Comparison of ENCODE assay signal across 5 cellular contexts in the genomic region with DNA sequence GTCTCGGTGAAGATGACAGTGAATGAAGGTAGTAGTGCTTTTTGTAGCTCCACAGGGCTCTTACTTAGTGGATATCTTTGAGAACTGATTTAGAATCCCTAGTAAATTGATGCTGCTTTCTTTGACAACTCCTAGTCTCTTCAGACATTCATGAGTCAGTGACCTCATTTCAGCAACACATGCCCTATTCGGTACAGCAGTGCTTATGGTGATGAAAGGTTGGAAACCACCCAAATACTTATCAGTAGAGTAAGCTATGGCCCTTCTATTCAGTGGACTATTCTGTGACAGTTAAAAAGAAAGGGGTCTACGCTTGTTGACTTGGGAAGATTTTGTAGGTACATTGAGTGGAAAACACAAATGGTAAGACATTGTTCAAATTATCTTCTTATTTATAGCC. TPM values are rescaled to one million over a fixed set of nuclear protein-coding genes. Genes with fewer than 3 reads are reported as not detected.
DNase-seq lines count a peak whose midpoint lies in the region; ATAC-seq and TF ChIP-seq lines count a peak whose summit lies in the region.
"Not testable (repeated sequence)": the region's sequence is repeated elsewhere in the genome, so short reads cannot be mapped to it uniquely, and the experiment has no call there.

No MANE protein-coding gene starts in this region.

- not testable (repeated sequence) for H3K56ac ChIP-seq in IMR-90 (ENCODE audit: extremely low read depth, insufficient read depth, low read length)

- not testable (repeated sequence) for H2AK9ac ChIP-seq in IMR-90 (replicated peaks; ENCODE audit: low read depth, low read length, poor library complexity)

- in situ Hi-C loops in IMR-90 (cut with MboI; ENCODE audit: low sequenced_read_pairs), result not testable (repeated sequence)

- no CpG with 5 or more reads among the region's 3 CpGs for WGBS in IMR-90 (ENCODE audit: extremely low coverage in 2 of 2, insufficient read length in 1 of 2), 2 experiments
- 38 to 69% (median 61%) methylated on average over 1 of the region's 3 CpGs for WGBS in heart left ventricle, 4 donors
- 68% methylated on average over 1 of the region's 3 CpGs for whole genome bisulfite sequencing in right cardiac atrium

- not testable (repeated sequence) for H3K79me1 ChIP-seq in IMR-90 (ENCODE audit: low read depth in 1 of 2, low read length in 2 of 2)

- H3K4me3 ChIP-seq in IMR-90 (ENCODE audit: insufficient read depth, low read depth, low read length); heart left ventricle; right cardiac atrium (ENCODE audit: low read length): not testable (repeated sequence)

- H4K91ac ChIP-seq in IMR-90 (ENCODE audit: insufficient read depth, low read depth, low read length), result not testable (repeated sequence)

- H2AFZ ChIP-seq in IMR-90 (replicated peaks; ENCODE audit: low read length, poor library complexity), result not testable (repeated sequence)

- H3K4me2 ChIP-seq in IMR-90 (ENCODE audit: low read depth, low read length), result not testable (repeated sequence)

- not testable (repeated sequence) for H3K27me3 ChIP-seq in IMR-90 (ENCODE audit: control insufficient read depth, insufficient read depth, low read length); heart left ventricle; right cardiac atrium (ENCODE audit: control insufficient read depth, insufficient read depth)

- not testable (repeated sequence) for H3K36me3 ChIP-seq in IMR-90 (ENCODE audit: control insufficient read depth, insufficient read depth, low read length)
- H3K36me3 ChIP-seq in heart left ventricle, result peaks cover 0 to 50% (median 22%) of the 10 kb centered on the region in 9 donors

- H3K4me1 ChIP-seq in IMR-90 (ENCODE audit: control insufficient read depth, insufficient read depth, low read length); heart left ventricle; right cardiac atrium (ENCODE audit: control insufficient read depth, insufficient read depth, low read length): not testable (repeated sequence)

- not testable (repeated sequence) for H4K20me1 ChIP-seq in IMR-90 (ENCODE audit: insufficient read depth, low read length)

- not testable (repeated sequence) for H3K23ac ChIP-seq in IMR-90 (ENCODE audit: low read depth, low read length)

- not testable (repeated sequence) for H2BK5ac ChIP-seq in IMR-90 (ENCODE audit: low read depth, low read length, poor library complexity, severe bottlenecking)

- H3K27ac ChIP-seq in IMR-90 (ENCODE audit: insufficient read depth, low read length); heart left ventricle; right cardiac atrium (ENCODE audit: low read length): not testable (repeated sequence)

- not testable (repeated sequence) for H3K14ac ChIP-seq in IMR-90 (replicated peaks; ENCODE audit: low read depth, low read length)

- not testable (repeated sequence) for H4K8ac ChIP-seq in IMR-90 (ENCODE audit: low read depth in 2 of 2, low read length in 2 of 2)

- H3K9me1 ChIP-seq in IMR-90 (ENCODE audit: insufficient read depth, low read length), result not testable (repeated sequence)

- POLR2A ChIA-PET in IMR-90 (lab: Charles Lee; ENCODE audit: unreplicated experiment), result not testable (repeated sequence)

- TF ChIP-seq RAD21 in IMR-90 (IDR thresholded peaks at IDR 0.05; ENCODE audit: low read length), result not testable (repeated sequence)

- not testable (repeated sequence) for H4K5ac ChIP-seq in IMR-90 (ENCODE audit: low read depth, low read length)

- not testable (repeated sequence) for H3K9ac ChIP-seq in IMR-90 (ENCODE audit: low read depth, low read length)

- not testable (repeated sequence) for BruUV-seq in IMR-90 (replicated peaks; lab: Mats Ljungman, UMichigan)

- H2BK120ac ChIP-seq in IMR-90 (ENCODE audit: low read depth, low read length), result not testable (repeated sequence)

- DNase-seq in IMR-90; Right ventricle myocardium inferior (ENCODE audit: missing footprints); heart left ventricle; left cardiac atrium; right cardiac atrium: not testable (repeated sequence)

- not testable (repeated sequence) for H2BK15ac ChIP-seq in IMR-90 (ENCODE audit: low read depth, low read length)

- H3K9me3 ChIP-seq in IMR-90 (ENCODE audit: control insufficient read depth, insufficient read depth, low read length); heart left ventricle; right cardiac atrium (ENCODE audit: control insufficient read depth, low read length): not testable (repeated sequence)

- not testable (repeated sequence) for H2BK20ac ChIP-seq in IMR-90 (ENCODE audit: low read depth, low read length)

- not testable (repeated sequence) for H3K4ac ChIP-seq in IMR-90 (ENCODE audit: low read depth, low read length)

- dilution Hi-C loops in IMR-90 (cut with HindIII; ENCODE audit: low sequenced_read_pairs, unreplicated experiment), result not testable (repeated sequence)

- H3K18ac ChIP-seq in IMR-90 (ENCODE audit: low read depth, low read length), result not testable (repeated sequence)

- not testable (repeated sequence) for TF ChIP-seq CTCF in IMR-90 (conservative IDR thresholded peaks at IDR 0.05; ENCODE audit: low read depth, low read length); heart left ventricle (IDR thresholded peaks at IDR 0.05)

- not testable (repeated sequence) for TF ChIP-seq POLR2A in IMR-90 (IDR thresholded peaks at IDR 0.05; ENCODE audit: low read depth, low read length); heart left ventricle (IDR thresholded peaks at IDR 0.05)

- ATAC-seq in IMR-90 (ENCODE audit: low read depth) (peak; percentile 93), Right ventricle myocardium inferior (peak; percentile 59), heart left ventricle (peak in 3 of 4 donors; percentile 69 to 79 (median 71)), left cardiac atrium (peak; percentile 65 to 77), right cardiac atrium (peak; percentile 68 to 71)

- CTCF ChIA-PET in IMR-90 (lab: Yijun Ruan, JAX), result not testable (repeated sequence)

- intact Hi-C loops in IMR-90 (cut with micrococcal nuclease); Right ventricle myocardium inferior (cut with DNase I); heart left ventricle (cut with DNase I); left cardiac atrium (cut with DNase I); right cardiac atrium (cut with DNase I): not testable (repeated sequence)

- H2AK5ac ChIP-seq in IMR-90 (ENCODE audit: low read depth, low read length), result not testable (repeated sequence)

RNA-seq across cellular contexts. Expression of gene WASHC2C, which starts 29.0 kb away (rescaled TPM):
- total RNA-seq in IMR-90 (2012; rRNA removed) (27.2 and 45.3 TPM in 2 replicates), Right ventricle myocardium inferior (30.2 TPM), heart left ventricle (10 to 100 TPM; 20.1 to 36.5 (median 23.6) TPM), left cardiac atrium (10 to 100 TPM; 34.6 to 46.2 TPM), right cardiac atrium (10 to 100 TPM; 32.9 to 77.4 (median 62.6) TPM)
- polyA plus RNA-seq in IMR-90 (2012; rRNA removed) (18.0 and 22.2 TPM in 2 replicates), heart left ventricle (10 to 100 TPM; 10.2 to 15.3 TPM), right cardiac atrium (16.7 TPM)
- polyA plus RNA-seq in IMR-90 (2012; cell fraction: cytosol; rRNA removed), result 8.4 and 9.3 TPM in 2 replicates
- 25.3 and 59.9 TPM in 2 replicates for polyA plus RNA-seq in IMR-90 (2012; cell fraction: nucleus; rRNA removed; ENCODE audit: low replicate concordance)
